ENCODE assay signal across 1 cellular context in the genomic region with DNA sequence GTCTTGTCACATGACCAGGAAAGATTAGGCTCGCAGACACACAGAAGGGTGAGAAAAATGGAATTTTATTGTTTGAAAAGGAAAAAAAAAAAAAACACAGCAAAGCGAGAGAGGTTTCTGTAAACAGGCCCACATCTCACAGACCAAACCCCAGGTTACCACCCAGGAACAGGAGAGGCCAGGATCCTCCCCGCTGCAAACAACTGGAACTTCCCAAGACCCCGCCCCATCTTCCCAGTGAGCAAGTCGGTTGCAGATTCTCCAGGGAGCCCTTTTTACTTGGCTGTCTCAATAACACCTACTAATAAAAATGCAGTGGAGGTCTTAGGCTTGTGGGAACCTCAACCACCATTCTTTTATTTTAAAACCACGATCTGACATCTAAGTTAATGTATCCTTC.
TF ChIP-seq lines count a peak whose summit lies in the region.

No MANE protein-coding gene starts in this region.

TF ChIP-seq in H1, 55 proteins besides CTCF, POLR2A, EP300 and RAD21:
- TF ChIP-seq JUND (IDR thresholded peaks at IDR 0.05; ENCODE audit: low read length) (no peak), CHD1 (IDR thresholded peaks at IDR 0.05; ENCODE audit: low read depth, low read length) (no peak), ZNF274 (IDR thresholded peaks at IDR 0.05; ENCODE audit: borderline replicate concordance, extremely low read depth, low read length) (no peak), YY1 (IDR thresholded peaks at IDR 0.05; ENCODE audit: low read depth, low read length) (no peak), CREB1 (IDR thresholded peaks at IDR 0.05) (no peak), TEAD4 (IDR thresholded peaks at IDR 0.05; ENCODE audit: low read depth, low read length) (no peak), SP1 (IDR thresholded peaks at IDR 0.05; ENCODE audit: low read depth, low read length) (no peak), SIRT6 (IDR thresholded peaks at IDR 0.05; ENCODE audit: low read length) (no peak), CEBPB (IDR thresholded peaks at IDR 0.05; ENCODE audit: low read depth, low read length) (no peak), SAP30 (IDR thresholded peaks at IDR 0.05; ENCODE audit: insufficient read depth, insufficient replicate concordance, low read length) (no peak), RXRA (IDR thresholded peaks at IDR 0.05; ENCODE audit: insufficient read depth, low read depth, low read length) (no peak), SP2 (IDR thresholded peaks at IDR 0.05; ENCODE audit: low read length) (no peak), POLR2AphosphoS5 (IDR thresholded peaks at IDR 0.05; ENCODE audit: low read depth, low read length) (no peak), ATF3 (IDR thresholded peaks at IDR 0.05; ENCODE audit: insufficient read depth, low read depth, low read length) (no peak)
- TF ChIP-seq, protein P1, sequence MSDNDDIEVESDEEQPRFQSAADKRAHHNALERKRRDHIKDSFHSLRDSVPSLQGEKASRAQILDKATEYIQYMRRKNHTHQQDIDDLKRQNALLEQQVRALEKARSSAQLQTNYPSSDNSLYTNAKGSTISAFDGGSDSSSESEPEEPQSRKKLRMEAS (IDR thresholded peaks at IDR 0.05): no peak
- TF ChIP-seq, protein P2, sequence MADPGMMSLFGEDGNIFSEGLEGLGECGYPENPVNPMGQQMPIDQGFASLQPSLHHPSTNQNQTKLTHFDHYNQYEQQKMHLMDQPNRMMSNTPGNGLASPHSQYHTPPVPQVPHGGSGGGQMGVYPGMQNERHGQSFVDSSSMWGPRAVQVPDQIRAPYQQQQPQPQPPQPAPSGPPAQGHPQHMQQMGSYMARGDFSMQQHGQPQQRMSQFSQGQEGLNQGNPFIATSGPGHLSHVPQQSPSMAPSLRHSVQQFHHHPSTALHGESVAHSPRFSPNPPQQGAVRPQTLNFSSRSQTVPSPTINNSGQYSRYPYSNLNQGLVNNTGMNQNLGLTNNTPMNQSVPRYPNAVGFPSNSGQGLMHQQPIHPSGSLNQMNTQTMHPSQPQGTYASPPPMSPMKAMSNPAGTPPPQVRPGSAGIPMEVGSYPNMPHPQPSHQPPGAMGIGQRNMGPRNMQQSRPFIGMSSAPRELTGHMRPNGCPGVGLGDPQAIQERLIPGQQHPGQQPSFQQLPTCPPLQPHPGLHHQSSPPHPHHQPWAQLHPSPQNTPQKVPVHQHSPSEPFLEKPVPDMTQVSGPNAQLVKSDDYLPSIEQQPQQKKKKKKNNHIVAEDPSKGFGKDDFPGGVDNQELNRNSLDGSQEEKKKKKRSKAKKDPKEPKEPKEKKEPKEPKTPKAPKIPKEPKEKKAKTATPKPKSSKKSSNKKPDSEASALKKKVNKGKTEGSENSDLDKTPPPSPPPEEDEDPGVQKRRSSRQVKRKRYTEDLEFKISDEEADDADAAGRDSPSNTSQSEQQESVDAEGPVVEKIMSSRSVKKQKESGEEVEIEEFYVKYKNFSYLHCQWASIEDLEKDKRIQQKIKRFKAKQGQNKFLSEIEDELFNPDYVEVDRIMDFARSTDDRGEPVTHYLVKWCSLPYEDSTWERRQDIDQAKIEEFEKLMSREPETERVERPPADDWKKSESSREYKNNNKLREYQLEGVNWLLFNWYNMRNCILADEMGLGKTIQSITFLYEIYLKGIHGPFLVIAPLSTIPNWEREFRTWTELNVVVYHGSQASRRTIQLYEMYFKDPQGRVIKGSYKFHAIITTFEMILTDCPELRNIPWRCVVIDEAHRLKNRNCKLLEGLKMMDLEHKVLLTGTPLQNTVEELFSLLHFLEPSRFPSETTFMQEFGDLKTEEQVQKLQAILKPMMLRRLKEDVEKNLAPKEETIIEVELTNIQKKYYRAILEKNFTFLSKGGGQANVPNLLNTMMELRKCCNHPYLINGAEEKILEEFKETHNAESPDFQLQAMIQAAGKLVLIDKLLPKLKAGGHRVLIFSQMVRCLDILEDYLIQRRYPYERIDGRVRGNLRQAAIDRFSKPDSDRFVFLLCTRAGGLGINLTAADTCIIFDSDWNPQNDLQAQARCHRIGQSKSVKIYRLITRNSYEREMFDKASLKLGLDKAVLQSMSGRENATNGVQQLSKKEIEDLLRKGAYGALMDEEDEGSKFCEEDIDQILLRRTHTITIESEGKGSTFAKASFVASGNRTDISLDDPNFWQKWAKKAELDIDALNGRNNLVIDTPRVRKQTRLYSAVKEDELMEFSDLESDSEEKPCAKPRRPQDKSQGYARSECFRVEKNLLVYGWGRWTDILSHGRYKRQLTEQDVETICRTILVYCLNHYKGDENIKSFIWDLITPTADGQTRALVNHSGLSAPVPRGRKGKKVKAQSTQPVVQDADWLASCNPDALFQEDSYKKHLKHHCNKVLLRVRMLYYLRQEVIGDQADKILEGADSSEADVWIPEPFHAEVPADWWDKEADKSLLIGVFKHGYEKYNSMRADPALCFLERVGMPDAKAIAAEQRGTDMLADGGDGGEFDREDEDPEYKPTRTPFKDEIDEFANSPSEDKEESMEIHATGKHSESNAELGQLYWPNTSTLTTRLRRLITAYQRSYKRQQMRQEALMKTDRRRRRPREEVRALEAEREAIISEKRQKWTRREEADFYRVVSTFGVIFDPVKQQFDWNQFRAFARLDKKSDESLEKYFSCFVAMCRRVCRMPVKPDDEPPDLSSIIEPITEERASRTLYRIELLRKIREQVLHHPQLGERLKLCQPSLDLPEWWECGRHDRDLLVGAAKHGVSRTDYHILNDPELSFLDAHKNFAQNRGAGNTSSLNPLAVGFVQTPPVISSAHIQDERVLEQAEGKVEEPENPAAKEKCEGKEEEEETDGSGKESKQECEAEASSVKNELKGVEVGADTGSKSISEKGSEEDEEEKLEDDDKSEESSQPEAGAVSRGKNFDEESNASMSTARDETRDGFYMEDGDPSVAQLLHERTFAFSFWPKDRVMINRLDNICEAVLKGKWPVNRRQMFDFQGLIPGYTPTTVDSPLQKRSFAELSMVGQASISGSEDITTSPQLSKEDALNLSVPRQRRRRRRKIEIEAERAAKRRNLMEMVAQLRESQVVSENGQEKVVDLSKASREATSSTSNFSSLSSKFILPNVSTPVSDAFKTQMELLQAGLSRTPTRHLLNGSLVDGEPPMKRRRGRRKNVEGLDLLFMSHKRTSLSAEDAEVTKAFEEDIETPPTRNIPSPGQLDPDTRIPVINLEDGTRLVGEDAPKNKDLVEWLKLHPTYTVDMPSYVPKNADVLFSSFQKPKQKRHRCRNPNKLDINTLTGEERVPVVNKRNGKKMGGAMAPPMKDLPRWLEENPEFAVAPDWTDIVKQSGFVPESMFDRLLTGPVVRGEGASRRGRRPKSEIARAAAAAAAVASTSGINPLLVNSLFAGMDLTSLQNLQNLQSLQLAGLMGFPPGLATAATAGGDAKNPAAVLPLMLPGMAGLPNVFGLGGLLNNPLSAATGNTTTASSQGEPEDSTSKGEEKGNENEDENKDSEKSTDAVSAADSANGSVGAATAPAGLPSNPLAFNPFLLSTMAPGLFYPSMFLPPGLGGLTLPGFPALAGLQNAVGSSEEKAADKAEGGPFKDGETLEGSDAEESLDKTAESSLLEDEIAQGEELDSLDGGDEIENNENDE (IDR thresholded peaks at IDR 0.05; ENCODE audit: insufficient replicate concordance, low read length): no peak
TF ChIP-seq in H1: peak in this region for 0.
